In genomic region chr1:27154469-27154990, GRCh38 we compare ENCODE assay signal across 8 cellular contexts. TPM values are rescaled to one million over a fixed set of nuclear protein-coding genes. Genes with fewer than 3 reads are reported as not detected.
DNase-seq lines count a peak whose midpoint lies in the region; ATAC-seq and TF ChIP-seq lines count a peak whose summit lies in the region.

No MANE protein-coding gene starts in this region.

- H3K9me3 Mint-ChIP-seq in activated B cell treated with CpG ODN at 0.5 μM for 24 hours = no peaks in the 10 kb centered on the region
- no peaks in the 10 kb centered on the region for H3K9me3 Mint-ChIP-seq in stimulated activated memory B cell treated with anti-CD40 and anti-IgM and Interleukin-4, amounts not matched to agents 10 μg/mL and 1 μg/mL and 100 μg/mL, for 72 hours

- no peaks in the 10 kb centered on the region for H3K27me3 Mint-ChIP-seq in activated B cell treated with CpG ODN at 0.5 μM for 24 hours
- H3K27me3 Mint-ChIP-seq in stimulated activated memory B cell treated with anti-CD40 and anti-IgM and Interleukin-4, amounts not matched to agents 10 μg/mL and 1 μg/mL and 100 μg/mL, for 72 hours = no peaks in the 10 kb centered on the region

- peak overlapping the region; percentile 71 for H3K27ac Mint-ChIP-seq in activated B cell treated with CpG ODN at 0.5 μM for 24 hours
- peak overlapping the region; percentile 94 for H3K27ac Mint-ChIP-seq in stimulated activated memory B cell treated with anti-CD40 and anti-IgM and Interleukin-4, amounts not matched to agents 10 μg/mL and 1 μg/mL and 100 μg/mL, for 72 hours

- ATAC-seq in activated B cell treated with CpG ODN at 0.5 μM for 24 hours (ENCODE audit: low read depth) (peak; percentile 1), GM19467 (IDR thresholded peaks at IDR 0.05; ENCODE audit: unreplicated experiment) (no peak), HG02763 (IDR thresholded peaks at IDR 0.05; ENCODE audit: unreplicated experiment) (no peak)
- peak; percentile 11 for ATAC-seq in stimulated activated memory B cell treated with anti-CD40 and anti-IgM and Interleukin-4, amounts not matched to agents 10 μg/mL and 1 μg/mL and 100 μg/mL, for 72 hours

- intact Hi-C loops in activated B cell treated with CpG ODN at 0.5 μM for 24 hours (cut with micrococcal nuclease) = loop anchor here (2.0 kb wide), 2 partner anchors 48 to 80 kb away; partner anchors contain the start of gene WDTC1

- no peaks in the 10 kb centered on the region for H3K36me3 ChIP-seq in right atrium auricular region

- peak overlapping the region; percentile 90 to 91 for H3K27ac ChIP-seq in right atrium auricular region

- no peak for TF ChIP-seq CTCF in HFF-Myc (IDR thresholded peaks at IDR 0.05; ENCODE audit: low read depth, low read length, missing control alignments)
- TF ChIP-seq CTCF in activated B cell treated with CpG ODN at 0.5 μM for 24 hours (IDR thresholded peaks at IDR 0.05) = no peak
- TF ChIP-seq CTCF in right atrium auricular region (IDR thresholded peaks at IDR 0.05) = no peak

- H3K4me1 Mint-ChIP-seq in activated B cell treated with CpG ODN at 0.5 μM for 24 hours = peaks cover 50% of the 10 kb centered on the region
- peaks cover 54% of the 10 kb centered on the region for H3K4me1 Mint-ChIP-seq in stimulated activated memory B cell treated with anti-CD40 and anti-IgM and Interleukin-4, amounts not matched to agents 10 μg/mL and 1 μg/mL and 100 μg/mL, for 72 hours

- CTCF ChIA-PET in activated B cell treated with CpG ODN at 0.5 μM for 24 hours (lab: Charles Lee) = interaction anchor here (0.6 to 2.7 kb wide), 8 partner anchors 12 to 129 kb away, joined by 3 to 20 read pairs (median 4); no protein-coding TSS in a partner anchor

- H3K36me3 Mint-ChIP-seq in activated B cell treated with CpG ODN at 0.5 μM for 24 hours (ENCODE audit: low read depth) = peaks cover 6% of the 10 kb centered on the region
- no peaks in the 10 kb centered on the region for H3K36me3 Mint-ChIP-seq in stimulated activated memory B cell treated with anti-CD40 and anti-IgM and Interleukin-4, amounts not matched to agents 10 μg/mL and 1 μg/mL and 100 μg/mL, for 72 hours

- POLR2A ChIA-PET in activated B cell treated with CpG ODN at 0.5 μM for 24 hours (lab: Charles Lee) = interaction anchor here (0.5 to 7.6 kb wide), 35 partner anchors 9 to 1157 kb away, joined by 3 to 127 read pairs (median 5); partner anchors contain the start of genes GPATCH3, STX12 and WDTC1

- DNase-seq in HFF-Myc (ENCODE audit: extremely low read depth, low read depth) = no peak
- DNase-seq in activated B cell treated with CpG ODN at 0.5 μM for 24 hours = no peak
- no peak for DNase-seq in right atrium auricular region (ENCODE audit: low spot score)
- DNase-seq in stimulated activated CD8-positive, alpha-beta memory T cell treated with anti-CD3 and anti-CD28 coated beads, Interleukin-4, amount 100 ng/mL, for 48 hours = no peak
- no peak for DNase-seq in dermis blood vessel endothelial cell

- H3K9me3 ChIP-seq in right atrium auricular region = no peaks in the 10 kb centered on the region

- peak overlapping the region; percentile 86 for H3K4me3 Mint-ChIP-seq in activated B cell treated with CpG ODN at 0.5 μM for 24 hours
- H3K4me3 Mint-ChIP-seq in stimulated activated memory B cell treated with anti-CD40 and anti-IgM and Interleukin-4, amounts not matched to agents 10 μg/mL and 1 μg/mL and 100 μg/mL, for 72 hours = peak overlapping the region; percentile 94

- H3K4me1 ChIP-seq in right atrium auricular region = peaks cover 0 to 55% of the 10 kb centered on the region in 2 donors

- H3K27me3 ChIP-seq in right atrium auricular region = no peaks in the 10 kb centered on the region

- peak overlapping the region; percentile 58 for H3K4me3 ChIP-seq in HFF-Myc (replicated peaks; ENCODE audit: low read depth, low read length)
- H3K4me3 ChIP-seq in right atrium auricular region = peak overlapping the region; percentile 65 to 82

RNA-seq across cellular contexts. Expression of gene SLC9A1, which starts 0.4 kb away (rescaled TPM):
- total RNA-seq in activated B cell treated with CpG ODN at 0.5 μM for 24 hours (12.2 and 13.6 TPM in 2 replicates), right atrium auricular region (10 to 100 TPM; 20.0 to 28.3 TPM), dermis blood vessel endothelial cell (5.6 and 20.1 TPM in 2 replicates)

Comparison
In these comparisons a context has a peak if more than half of its experiments do, and no peak if none do; other contexts are left out.
1. ATAC-seq: peak in activated B cell treated with CpG ODN at 0.5 μM for 24 hours (single experiment) and stimulated activated memory B cell treated with anti-CD40 and anti-IgM and Interleukin-4, amounts not matched to agents 10 μg/mL and 1 μg/mL and 100 μg/mL, for 72 hours (single experiment); none in GM19467 (single experiment) and HG02763 (single experiment).